In genomic region chr1:180937012-180937372, GRCh38 we compare ENCODE assay signal across 18 cellular contexts. TPM values are rescaled to one million over a fixed set of nuclear protein-coding genes. Genes with fewer than 3 reads are reported as not detected.
DNase-seq lines count a peak whose midpoint lies in the region; ATAC-seq and TF ChIP-seq lines count a peak whose summit lies in the region.
"Had no signal": no experiment of that assay in that cellular context is flagged by ENCODE, and none has a peak within 500 bp of the region (broad histone marks: within the 10 kb centered on the region; RNA-seq: fewer than 3 reads in every experiment).

No MANE protein-coding gene starts in this region.

- H3K4me3 ChIP-seq in DND-41 (ENCODE audit: low read depth in 1 of 2, low read length in 2 of 2), result no peak overlapping the region
- H3K4me3 ChIP-seq: GM23338 had no signal

- no peak for ATAC-seq in DND-41 (ENCODE audit: insufficient read depth, low read depth)
- ATAC-seq in HG03039 (IDR thresholded peaks at IDR 0.05; ENCODE audit: unreplicated experiment), result no peak
- ATAC-seq: HCT116 had no signal

- DNase-seq in DND-41, result no peak
- peak; percentile 68 for DNase-seq in chondrocyte (ENCODE audit: low spot score)
- no peak for DNase-seq in stimulated activated CD4-positive, alpha-beta T cell treated with anti-CD3 and anti-CD28 coated beads, Interleukin-4, amount 100 ng/mL, for 24 hours
- DNase-seq in COLO668 (lab: John Stamatoyannopoulos, UW; ENCODE audit: unreplicated experiment), result no peak
- DNase-seq in glomerular visceral epithelial cell (ENCODE audit: extremely low spot score), result no peak
- DNase-seq: Calu3; CD4-positive, alpha-beta T cell; CD8-positive, alpha-beta memory T cell; COR-L47; DMS53; DMS79 treated with DMSO at 0.1 percent for 48 hours; H9 had no signal

- H3K79me2 ChIP-seq in DND-41 (ENCODE audit: insufficient read depth, low read length), result no peaks in the 10 kb centered on the region

- no peaks in the 10 kb centered on the region for H3K27me3 ChIP-seq in DND-41 (ENCODE audit: insufficient read depth, low read length, poor library complexity)

- H3K4me2 ChIP-seq in DND-41 (ENCODE audit: insufficient read depth, low read length), result no peak overlapping the region
- H3K4me2 ChIP-seq: GM23338 had no signal

- no peaks in the 10 kb centered on the region for H3K27me3 Mint-ChIP-seq in chondrocyte (ENCODE audit: low read depth)

- TF ChIP-seq CTCF in DND-41 (IDR thresholded peaks at IDR 0.05; ENCODE audit: borderline replicate concordance, extremely low read depth, low read length, poor library complexity, severe bottlenecking) (no peak), chondrocyte (IDR thresholded peaks at IDR 0.05) (no peak)

- no peak overlapping the region for H3K9ac ChIP-seq in DND-41 (ENCODE audit: low read depth, low read length)

- H3K27ac Mint-ChIP-seq in chondrocyte (ENCODE audit: unreplicated experiment), result no peak overlapping the region
- H3K27ac Mint-ChIP-seq: CD4-positive, alpha-beta T cell; CD8-positive, alpha-beta memory T cell; GM23338 had no signal

- H3K9me3 Mint-ChIP-seq in chondrocyte (ENCODE audit: low read depth), result no peaks in the 10 kb centered on the region
- H3K9me3 Mint-ChIP-seq: CD14-positive monocyte; CD4-positive, alpha-beta T cell; CD8-positive, alpha-beta memory T cell; GM23338; H9 had no signal

- H3K4me1 Mint-ChIP-seq in chondrocyte (ENCODE audit: low read depth), result peaks cover 4% of the 10 kb centered on the region

- H3K9me3 ChIP-seq in DND-41 (ENCODE audit: insufficient read depth, low read length, severe bottlenecking), result no peaks in the 10 kb centered on the region

- H3K27ac ChIP-seq in DND-41 (ENCODE audit: low read length), result peak overlapping the region; percentile 43; the same call in 1 of the 2 replicates
- peak overlapping the region; percentile 74 for H3K27ac ChIP-seq in angular gyrus (ENCODE audit: low read depth, low read length)

- no peak overlapping the region for H2AFZ ChIP-seq in DND-41 (ENCODE audit: low read depth, low read length)
- H2AFZ ChIP-seq: GM23338 had no signal

- no peaks in the 10 kb centered on the region for H4K20me1 ChIP-seq in DND-41 (ENCODE audit: insufficient read depth, low read length)

- no peak overlapping the region for H3K4me3 Mint-ChIP-seq in chondrocyte (ENCODE audit: unreplicated experiment)
- H3K4me3 Mint-ChIP-seq: CD14-positive monocyte; CD4-positive, alpha-beta T cell; CD8-positive, alpha-beta memory T cell; GM23338; H9 had no signal

- no peaks in the 10 kb centered on the region for H3K36me3 ChIP-seq in DND-41 (ENCODE audit: insufficient read depth, low read length)

- H3K36me3 Mint-ChIP-seq in chondrocyte (ENCODE audit: low read depth), result peaks cover 10% of the 10 kb centered on the region
- H3K36me3 Mint-ChIP-seq: CD14-positive monocyte had no signal

- peaks cover 20% of the 10 kb centered on the region for H3K4me1 ChIP-seq in DND-41 (ENCODE audit: insufficient read depth, low read length)

RNA-seq across cellular contexts. Expression of gene KIAA1614, which starts 24.3 kb away (rescaled TPM):
- total RNA-seq in chondrocyte, result 5.3 to 8.4 TPM (median 8.2 TPM) in 3 replicates
- total RNA-seq: H4 had no signal
